3 cellular contexts compared by ENCODE assay signal in the genomic region with DNA sequence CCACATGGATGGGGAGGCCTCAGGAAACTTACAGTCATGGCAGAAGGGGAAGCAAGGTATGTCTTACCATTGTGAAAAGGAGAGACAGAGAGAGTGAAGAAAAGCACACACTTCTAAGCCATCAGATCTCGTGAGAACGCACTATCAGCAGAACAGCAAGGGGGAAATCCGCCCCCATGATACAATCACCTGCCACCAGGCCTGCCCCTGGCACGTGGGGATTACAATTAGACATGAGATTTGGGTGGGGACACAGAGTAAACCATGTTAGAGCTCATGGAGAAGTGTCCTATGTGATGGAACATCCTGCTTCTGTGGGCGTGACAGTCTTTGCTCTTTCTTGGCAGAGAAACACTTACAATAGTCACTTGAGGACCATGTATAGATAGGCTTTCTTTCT.
TF ChIP-seq lines count a peak whose summit lies in the region.

No MANE protein-coding gene starts in this region.

TF ChIP-seq in WTC11, 78 proteins besides CTCF, POLR2A, EP300 and RAD21:
- TF ChIP-seq ATF1 (CRISPR knock-in tag; IDR thresholded peaks at IDR 0.05) (no peak), NR1H2 (CRISPR knock-in tag; IDR thresholded peaks at IDR 0.05) (no peak), ESRRA (CRISPR knock-in tag; IDR thresholded peaks at IDR 0.05; ENCODE audit: borderline replicate concordance) (no peak), NR2C2 (CRISPR knock-in tag; IDR thresholded peaks at IDR 0.05) (no peak), JAZF1 (CRISPR knock-in tag; IDR thresholded peaks at IDR 0.05) (no peak), SOX15 (CRISPR knock-in tag; IDR thresholded peaks at IDR 0.05) (no peak)
- TF ChIP-seq, protein P1, sequence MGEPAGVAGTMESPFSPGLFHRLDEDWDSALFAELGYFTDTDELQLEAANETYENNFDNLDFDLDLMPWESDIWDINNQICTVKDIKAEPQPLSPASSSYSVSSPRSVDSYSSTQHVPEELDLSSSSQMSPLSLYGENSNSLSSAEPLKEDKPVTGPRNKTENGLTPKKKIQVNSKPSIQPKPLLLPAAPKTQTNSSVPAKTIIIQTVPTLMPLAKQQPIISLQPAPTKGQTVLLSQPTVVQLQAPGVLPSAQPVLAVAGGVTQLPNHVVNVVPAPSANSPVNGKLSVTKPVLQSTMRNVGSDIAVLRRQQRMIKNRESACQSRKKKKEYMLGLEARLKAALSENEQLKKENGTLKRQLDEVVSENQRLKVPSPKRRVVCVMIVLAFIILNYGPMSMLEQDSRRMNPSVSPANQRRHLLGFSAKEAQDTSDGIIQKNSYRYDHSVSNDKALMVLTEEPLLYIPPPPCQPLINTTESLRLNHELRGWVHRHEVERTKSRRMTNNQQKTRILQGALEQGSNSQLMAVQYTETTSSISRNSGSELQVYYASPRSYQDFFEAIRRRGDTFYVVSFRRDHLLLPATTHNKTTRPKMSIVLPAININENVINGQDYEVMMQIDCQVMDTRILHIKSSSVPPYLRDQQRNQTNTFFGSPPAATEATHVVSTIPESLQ (CRISPR knock-in tag; IDR thresholded peaks at IDR 0.05): no peak
- TF ChIP-seq, protein P2, sequence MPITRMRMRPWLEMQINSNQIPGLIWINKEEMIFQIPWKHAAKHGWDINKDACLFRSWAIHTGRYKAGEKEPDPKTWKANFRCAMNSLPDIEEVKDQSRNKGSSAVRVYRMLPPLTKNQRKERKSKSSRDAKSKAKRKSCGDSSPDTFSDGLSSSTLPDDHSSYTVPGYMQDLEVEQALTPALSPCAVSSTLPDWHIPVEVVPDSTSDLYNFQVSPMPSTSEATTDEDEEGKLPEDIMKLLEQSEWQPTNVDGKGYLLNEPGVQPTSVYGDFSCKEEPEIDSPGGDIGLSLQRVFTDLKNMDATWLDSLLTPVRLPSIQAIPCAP (CRISPR knock-in tag; IDR thresholded peaks at IDR 0.05): no peak
TF ChIP-seq in WTC11: peak in this region for 0.

TF ChIP-seq in H1, 55 proteins besides CTCF, POLR2A, EP300 and RAD21 (continues in another document):
- TF ChIP-seq ASH2L (IDR thresholded peaks at IDR 0.05; ENCODE audit: low read length) (no peak), RNF2 (IDR thresholded peaks at IDR 0.05; ENCODE audit: borderline replicate concordance, low read depth, low read length, missing control alignments, poor library complexity, severe bottlenecking) (no peak), EZH2 (IDR thresholded peaks at IDR 0.05; ENCODE audit: low read depth, low read length, severe bottlenecking) (no peak), JUN (IDR thresholded peaks at IDR 0.05; ENCODE audit: low read depth, low read length) (no peak), PHF8 (conservative IDR thresholded peaks at IDR 0.05; ENCODE audit: low read depth, low read length) (no peak), CHD1 (IDR thresholded peaks at IDR 0.05; ENCODE audit: low read depth, low read length) (no peak), NRF1 (IDR thresholded peaks at IDR 0.05; ENCODE audit: low read depth, low read length) (no peak), SP4 (IDR thresholded peaks at IDR 0.05; ENCODE audit: low read length) (no peak), SRF (IDR thresholded peaks at IDR 0.05; ENCODE audit: low read depth, low read length) (no peak), SIN3A (conservative IDR thresholded peaks at IDR 0.05 in 1 of 2, IDR thresholded peaks at IDR 0.05 in 1 of 2; ENCODE audit: low read depth in 1 of 2, low read length in 2 of 2) (no peak), FOSL1 (IDR thresholded peaks at IDR 0.05; ENCODE audit: insufficient read depth, low read depth, low read length) (no peak)
- TF ChIP-seq, protein P3, sequence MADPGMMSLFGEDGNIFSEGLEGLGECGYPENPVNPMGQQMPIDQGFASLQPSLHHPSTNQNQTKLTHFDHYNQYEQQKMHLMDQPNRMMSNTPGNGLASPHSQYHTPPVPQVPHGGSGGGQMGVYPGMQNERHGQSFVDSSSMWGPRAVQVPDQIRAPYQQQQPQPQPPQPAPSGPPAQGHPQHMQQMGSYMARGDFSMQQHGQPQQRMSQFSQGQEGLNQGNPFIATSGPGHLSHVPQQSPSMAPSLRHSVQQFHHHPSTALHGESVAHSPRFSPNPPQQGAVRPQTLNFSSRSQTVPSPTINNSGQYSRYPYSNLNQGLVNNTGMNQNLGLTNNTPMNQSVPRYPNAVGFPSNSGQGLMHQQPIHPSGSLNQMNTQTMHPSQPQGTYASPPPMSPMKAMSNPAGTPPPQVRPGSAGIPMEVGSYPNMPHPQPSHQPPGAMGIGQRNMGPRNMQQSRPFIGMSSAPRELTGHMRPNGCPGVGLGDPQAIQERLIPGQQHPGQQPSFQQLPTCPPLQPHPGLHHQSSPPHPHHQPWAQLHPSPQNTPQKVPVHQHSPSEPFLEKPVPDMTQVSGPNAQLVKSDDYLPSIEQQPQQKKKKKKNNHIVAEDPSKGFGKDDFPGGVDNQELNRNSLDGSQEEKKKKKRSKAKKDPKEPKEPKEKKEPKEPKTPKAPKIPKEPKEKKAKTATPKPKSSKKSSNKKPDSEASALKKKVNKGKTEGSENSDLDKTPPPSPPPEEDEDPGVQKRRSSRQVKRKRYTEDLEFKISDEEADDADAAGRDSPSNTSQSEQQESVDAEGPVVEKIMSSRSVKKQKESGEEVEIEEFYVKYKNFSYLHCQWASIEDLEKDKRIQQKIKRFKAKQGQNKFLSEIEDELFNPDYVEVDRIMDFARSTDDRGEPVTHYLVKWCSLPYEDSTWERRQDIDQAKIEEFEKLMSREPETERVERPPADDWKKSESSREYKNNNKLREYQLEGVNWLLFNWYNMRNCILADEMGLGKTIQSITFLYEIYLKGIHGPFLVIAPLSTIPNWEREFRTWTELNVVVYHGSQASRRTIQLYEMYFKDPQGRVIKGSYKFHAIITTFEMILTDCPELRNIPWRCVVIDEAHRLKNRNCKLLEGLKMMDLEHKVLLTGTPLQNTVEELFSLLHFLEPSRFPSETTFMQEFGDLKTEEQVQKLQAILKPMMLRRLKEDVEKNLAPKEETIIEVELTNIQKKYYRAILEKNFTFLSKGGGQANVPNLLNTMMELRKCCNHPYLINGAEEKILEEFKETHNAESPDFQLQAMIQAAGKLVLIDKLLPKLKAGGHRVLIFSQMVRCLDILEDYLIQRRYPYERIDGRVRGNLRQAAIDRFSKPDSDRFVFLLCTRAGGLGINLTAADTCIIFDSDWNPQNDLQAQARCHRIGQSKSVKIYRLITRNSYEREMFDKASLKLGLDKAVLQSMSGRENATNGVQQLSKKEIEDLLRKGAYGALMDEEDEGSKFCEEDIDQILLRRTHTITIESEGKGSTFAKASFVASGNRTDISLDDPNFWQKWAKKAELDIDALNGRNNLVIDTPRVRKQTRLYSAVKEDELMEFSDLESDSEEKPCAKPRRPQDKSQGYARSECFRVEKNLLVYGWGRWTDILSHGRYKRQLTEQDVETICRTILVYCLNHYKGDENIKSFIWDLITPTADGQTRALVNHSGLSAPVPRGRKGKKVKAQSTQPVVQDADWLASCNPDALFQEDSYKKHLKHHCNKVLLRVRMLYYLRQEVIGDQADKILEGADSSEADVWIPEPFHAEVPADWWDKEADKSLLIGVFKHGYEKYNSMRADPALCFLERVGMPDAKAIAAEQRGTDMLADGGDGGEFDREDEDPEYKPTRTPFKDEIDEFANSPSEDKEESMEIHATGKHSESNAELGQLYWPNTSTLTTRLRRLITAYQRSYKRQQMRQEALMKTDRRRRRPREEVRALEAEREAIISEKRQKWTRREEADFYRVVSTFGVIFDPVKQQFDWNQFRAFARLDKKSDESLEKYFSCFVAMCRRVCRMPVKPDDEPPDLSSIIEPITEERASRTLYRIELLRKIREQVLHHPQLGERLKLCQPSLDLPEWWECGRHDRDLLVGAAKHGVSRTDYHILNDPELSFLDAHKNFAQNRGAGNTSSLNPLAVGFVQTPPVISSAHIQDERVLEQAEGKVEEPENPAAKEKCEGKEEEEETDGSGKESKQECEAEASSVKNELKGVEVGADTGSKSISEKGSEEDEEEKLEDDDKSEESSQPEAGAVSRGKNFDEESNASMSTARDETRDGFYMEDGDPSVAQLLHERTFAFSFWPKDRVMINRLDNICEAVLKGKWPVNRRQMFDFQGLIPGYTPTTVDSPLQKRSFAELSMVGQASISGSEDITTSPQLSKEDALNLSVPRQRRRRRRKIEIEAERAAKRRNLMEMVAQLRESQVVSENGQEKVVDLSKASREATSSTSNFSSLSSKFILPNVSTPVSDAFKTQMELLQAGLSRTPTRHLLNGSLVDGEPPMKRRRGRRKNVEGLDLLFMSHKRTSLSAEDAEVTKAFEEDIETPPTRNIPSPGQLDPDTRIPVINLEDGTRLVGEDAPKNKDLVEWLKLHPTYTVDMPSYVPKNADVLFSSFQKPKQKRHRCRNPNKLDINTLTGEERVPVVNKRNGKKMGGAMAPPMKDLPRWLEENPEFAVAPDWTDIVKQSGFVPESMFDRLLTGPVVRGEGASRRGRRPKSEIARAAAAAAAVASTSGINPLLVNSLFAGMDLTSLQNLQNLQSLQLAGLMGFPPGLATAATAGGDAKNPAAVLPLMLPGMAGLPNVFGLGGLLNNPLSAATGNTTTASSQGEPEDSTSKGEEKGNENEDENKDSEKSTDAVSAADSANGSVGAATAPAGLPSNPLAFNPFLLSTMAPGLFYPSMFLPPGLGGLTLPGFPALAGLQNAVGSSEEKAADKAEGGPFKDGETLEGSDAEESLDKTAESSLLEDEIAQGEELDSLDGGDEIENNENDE (IDR thresholded peaks at IDR 0.05; ENCODE audit: insufficient replicate concordance, low read length): no peak

TF ChIP-seq in HEK293T, 16 proteins besides CTCF, POLR2A, EP300 and RAD21:
- TF ChIP-seq HDGF (IDR thresholded peaks at IDR 0.05; ENCODE audit: borderline replicate concordance) (no peak), FOXM1 (IDR thresholded peaks at IDR 0.05; ENCODE audit: borderline replicate concordance) (no peak), BHLHE40 (IDR thresholded peaks at IDR 0.05; ENCODE audit: borderline replicate concordance) (no peak), TARDBP (IDR thresholded peaks at IDR 0.05) (no peak), LEF1 (IDR thresholded peaks at IDR 0.05; ENCODE audit: borderline replicate concordance) (no peak), ELF4 (IDR thresholded peaks at IDR 0.05) (no peak), CTBP1 (IDR thresholded peaks at IDR 0.05; ENCODE audit: borderline replicate concordance) (no peak), L3MBTL2 (conservative IDR thresholded peaks at IDR 0.05) (no peak), ZNF384 (IDR thresholded peaks at IDR 0.05) (no peak), ARNT (IDR thresholded peaks at IDR 0.05) (no peak), SUZ12 (IDR thresholded peaks at IDR 0.05) (no peak), NFRKB (IDR thresholded peaks at IDR 0.05) (no peak)
- TF ChIP-seq, protein P4, sequence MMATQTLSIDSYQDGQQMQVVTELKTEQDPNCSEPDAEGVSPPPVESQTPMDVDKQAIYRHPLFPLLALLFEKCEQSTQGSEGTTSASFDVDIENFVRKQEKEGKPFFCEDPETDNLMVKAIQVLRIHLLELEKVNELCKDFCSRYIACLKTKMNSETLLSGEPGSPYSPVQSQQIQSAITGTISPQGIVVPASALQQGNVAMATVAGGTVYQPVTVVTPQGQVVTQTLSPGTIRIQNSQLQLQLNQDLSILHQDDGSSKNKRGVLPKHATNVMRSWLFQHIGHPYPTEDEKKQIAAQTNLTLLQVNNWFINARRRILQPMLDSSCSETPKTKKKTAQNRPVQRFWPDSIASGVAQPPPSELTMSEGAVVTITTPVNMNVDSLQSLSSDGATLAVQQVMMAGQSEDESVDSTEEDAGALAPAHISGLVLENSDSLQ (IDR thresholded peaks at IDR 0.05): no peak
